11 cellular contexts compared by ENCODE assay signal in genomic region chr14:89407856-89408255, GRCh38. TPM values are rescaled to one million over a fixed set of nuclear protein-coding genes. Genes with fewer than 3 reads are reported as not detected.
A peak's percentile ranks its signal among the peaks of the same experiment; 100 is the strongest.
DNase-seq lines count a peak whose midpoint lies in the region; ATAC-seq and TF ChIP-seq lines count a peak whose summit lies in the region.
"Had no signal": no experiment of that assay in that cellular context is flagged by ENCODE, and none has a peak within 500 bp of the region (broad histone marks: within the 10 kb centered on the region; RNA-seq: fewer than 3 reads in every experiment).

No MANE protein-coding gene starts in this region.

- H4K20me1 ChIP-seq in smooth muscle cell (ENCODE audit: low read depth), result peaks cover 57% of the 10 kb centered on the region

- H2AFZ ChIP-seq in smooth muscle cell (ENCODE audit: low read depth), result no peak overlapping the region

- peaks cover 53% of the 10 kb centered on the region for H3K36me3 Mint-ChIP-seq in activated CD4-positive, alpha-beta T cell treated with anti-CD3 and anti-CD28 coated beads, Interleukin-2, amount 10 ng/mL, durations not matched to agents 24 days and 14 days (ENCODE audit: low read depth)
- no peaks in the 10 kb centered on the region for H3K36me3 Mint-ChIP-seq in T-helper 17 cell (ENCODE audit: low read depth)

- H3K9me3 ChIP-seq in RWPE2 (ENCODE audit: severe bottlenecking) (no peaks in the 10 kb centered on the region), smooth muscle cell (replicated peaks; ENCODE audit: low read depth) (no peaks in the 10 kb centered on the region), T-helper 17 cell (ENCODE audit: control insufficient read depth, low read length, poor library complexity, severe bottlenecking) (no peaks in the 10 kb centered on the region)
- H3K9me3 ChIP-seq: A549 had no signal

- H3K27ac Mint-ChIP-seq in activated CD4-positive, alpha-beta T cell treated with anti-CD3 and anti-CD28 coated beads, Interleukin-2, amount 10 ng/mL, durations not matched to agents 24 days and 14 days, result peak overlapping the region; percentile 53
- H3K27ac Mint-ChIP-seq in T-helper 17 cell, result no peak overlapping the region

- H3K36me3 ChIP-seq in RWPE2 (ENCODE audit: low read depth), result peaks cover 11% of the 10 kb centered on the region
- H3K36me3 ChIP-seq in smooth muscle cell (ENCODE audit: low read depth), result no peaks in the 10 kb centered on the region

- H3K27ac ChIP-seq in RWPE2 (ENCODE audit: poor library complexity, severe bottlenecking), result peak overlapping the region; percentile 76
- H3K27ac ChIP-seq in epithelial cell of prostate, result peak overlapping the region; percentile 78
- peak overlapping the region; percentile 53 for H3K27ac ChIP-seq in smooth muscle cell (ENCODE audit: low read depth)
- H3K27ac ChIP-seq: A549 had no signal

- H3K4me2 ChIP-seq in smooth muscle cell, result peak overlapping the region; percentile 44
- H3K4me2 ChIP-seq: A549 had no signal

- H3K4me1 ChIP-seq in RWPE2 (ENCODE audit: insufficient read depth, poor library complexity, severe bottlenecking) (peaks cover 25% of the 10 kb centered on the region), smooth muscle cell (ENCODE audit: low read depth) (no peaks in the 10 kb centered on the region)
- H3K4me1 ChIP-seq: A549 had no signal

- ATAC-seq in RWPE2 (ENCODE audit: low read depth), result no peak
- ATAC-seq in HG03342 (IDR thresholded peaks at IDR 0.05; ENCODE audit: unreplicated experiment), result no peak
- no peak for ATAC-seq in T-helper 17 cell
- ATAC-seq: A549 had no signal

- H3K79me2 ChIP-seq in smooth muscle cell (ENCODE audit: low read depth), result peaks cover 52% of the 10 kb centered on the region

- TF ChIP-seq CTCF in RWPE2 (IDR thresholded peaks at IDR 0.05; ENCODE audit: poor library complexity, severe bottlenecking), result no peak
- TF ChIP-seq CTCF in smooth muscle cell (IDR thresholded peaks at IDR 0.05; ENCODE audit: borderline replicate concordance, insufficient read depth, poor library complexity, severe bottlenecking), result no peak

- H3F3A ChIP-seq in smooth muscle cell (ENCODE audit: low read depth), result no peaks in the 10 kb centered on the region

- no peak overlapping the region for H3K4me3 ChIP-seq in RWPE2 (ENCODE audit: severe bottlenecking)
- no peak overlapping the region for H3K4me3 ChIP-seq in smooth muscle cell
- H3K4me3 ChIP-seq: A549 had no signal

- no peaks in the 10 kb centered on the region for H3K27me3 Mint-ChIP-seq in activated CD4-positive, alpha-beta T cell treated with anti-CD3 and anti-CD28 coated beads, Interleukin-2, amount 10 ng/mL, durations not matched to agents 24 days and 14 days
- H3K27me3 Mint-ChIP-seq in T-helper 17 cell, result no peaks in the 10 kb centered on the region

- WGBS in smooth muscle cell (ENCODE audit: low lambda C conversion rate), result 53% methylated on average over 4 of the region's 4 CpGs

- peaks cover 4% of the 10 kb centered on the region for H3K9me3 Mint-ChIP-seq in activated CD4-positive, alpha-beta T cell treated with anti-CD3 and anti-CD28 coated beads, Interleukin-2, amount 10 ng/mL, durations not matched to agents 24 days and 14 days

- H3K4me1 Mint-ChIP-seq in activated CD4-positive, alpha-beta T cell treated with anti-CD3 and anti-CD28 coated beads, Interleukin-2, amount 10 ng/mL, durations not matched to agents 24 days and 14 days, result peaks cover 38% of the 10 kb centered on the region
- peaks cover 27% of the 10 kb centered on the region for H3K4me1 Mint-ChIP-seq in T-helper 17 cell

- no peaks in the 10 kb centered on the region for H3K27me3 ChIP-seq in RWPE2 (ENCODE audit: insufficient read depth, poor library complexity, severe bottlenecking)
- no peaks in the 10 kb centered on the region for H3K27me3 ChIP-seq in smooth muscle cell (ENCODE audit: low read depth)

- intact Hi-C loops in activated CD4-positive, alpha-beta T cell treated with anti-CD3 and anti-CD28 coated beads, Interleukin-2, amount 10 ng/mL, durations not matched to agents 24 days and 14 days (cut with micrococcal nuclease), result no loop called here

- no peak overlapping the region for H3K9ac ChIP-seq in smooth muscle cell (ENCODE audit: low read depth)

- no peak overlapping the region for H3K4me3 Mint-ChIP-seq in activated CD4-positive, alpha-beta T cell treated with anti-CD3 and anti-CD28 coated beads, Interleukin-2, amount 10 ng/mL, durations not matched to agents 24 days and 14 days
- no peak overlapping the region for H3K4me3 Mint-ChIP-seq in T-helper 17 cell

- no peak for DNase-seq in activated CD4-positive, alpha-beta T cell treated with anti-CD3 and anti-CD28 coated beads, Interleukin-2, amount 10 ng/mL, durations not matched to agents 24 days and 14 days
- DNase-seq in activated CD4-positive, alpha-beta T cell treated with anti-CD3 and anti-CD28 coated beads, Interleukin-2, amount 50 U/mL, for 48 hours, result no peak
- DNase-seq in RWPE2 (ENCODE audit: low spot score) (no peak), epithelial cell of prostate (ENCODE audit: low read depth, low spot score) (no peak), smooth muscle cell (lab: John Stamatoyannopoulos, UW; ENCODE audit: unreplicated experiment) (no peak), LoVo (ENCODE audit: low spot score) (no peak), T-helper 17 cell (no peak)
- DNase-seq: NCI-H510A treated with DMSO at 0.1 percent for 48 hours, substantia nigra had no signal

RNA-seq across cellular contexts. Expression of gene FOXN3, which starts 9.2 kb away (rescaled TPM):
- 80.0 and 85.2 TPM in 2 replicates for total RNA-seq in activated CD4-positive, alpha-beta T cell treated with anti-CD3 and anti-CD28 coated beads, Interleukin-2, amount 10 ng/mL, durations not matched to agents 24 days and 14 days
- total RNA-seq in smooth muscle cell (21.0 and 31.5 TPM in 2 replicates), T-helper 17 cell (100 to 1,000 TPM; 116 to 117 TPM)
- polyA plus RNA-seq in smooth muscle cell, result 24.5 and 24.7 TPM in 2 replicates
